8 cellular contexts compared by ENCODE assay signal in genomic region chr10:116947838-116948529, GRCh38. TPM values are rescaled to one million over a fixed set of nuclear protein-coding genes. Genes with fewer than 3 reads are reported as not detected.
DNase-seq lines count a peak whose midpoint lies in the region; ATAC-seq and TF ChIP-seq lines count a peak whose summit lies in the region.

No MANE protein-coding gene starts in this region.

- peaks cover 15% of the 10 kb centered on the region; the same call in 1 of the 2 replicates for H3K36me3 ChIP-seq in PC-3 (ENCODE audit: low read depth, low read length)

- H4K20me1 ChIP-seq in PC-3 (ENCODE audit: low read length): no peaks in the 10 kb centered on the region

- no TSS peak for BruUV-seq in PC-3 (replicated peaks; lab: Mats Ljungman, UMichigan)

- POLR2A ChIA-PET in PC-3 (lab: Charles Lee; ENCODE audit: unreplicated experiment): no interaction called here

- H3K4me1 ChIP-seq in PC-3 (ENCODE audit: insufficient read depth, low read length): peaks cover 22% of the 10 kb centered on the region

- H3K4me2 ChIP-seq in PC-3 (ENCODE audit: low read length): peak overlapping the region; percentile 88

- H3K27me3 ChIP-seq in PC-3 (ENCODE audit: low read length): no peaks in the 10 kb centered on the region

- no peaks in the 10 kb centered on the region for H3K9me2 ChIP-seq in PC-3 (replicated peaks; ENCODE audit: low read length)

- ATAC-seq in PC-3 (peak; percentile 86), HG02571 (IDR thresholded peaks at IDR 0.05; ENCODE audit: unreplicated experiment) (no peak)

- H3K4me3 ChIP-seq in PC-3 (ENCODE audit: low read length) (peak overlapping the region; percentile 58), retinal pigment epithelial cell (ENCODE audit: low read length) (no peak overlapping the region)

- TF ChIP-seq CTCF in PC-3 (conservative IDR thresholded peaks at IDR 0.05; ENCODE audit: low read depth, low read length): no peak
- no peak for TF ChIP-seq CTCF in retinal pigment epithelial cell (conservative IDR thresholded peaks at IDR 0.05; ENCODE audit: low read depth, low read length)

- intact Hi-C loops in PC-3 (cut with micrococcal nuclease): loop anchor here (1.0 to 5.0 kb wide), 3 partner anchors 57 to 124 kb away; partner anchors contain the start of gene SHTN1

- H3K79me2 ChIP-seq in PC-3 (ENCODE audit: low read length): no peaks in the 10 kb centered on the region

- DNase-seq in H4 (ENCODE audit: low spot score) (peak; percentile 32), PC-3 (peak; percentile 81), fibroblast of peridontal ligament (ENCODE audit: extremely low read depth) (peak; percentile 42), retinal pigment epithelial cell (ENCODE audit: low read depth) (peak; percentile 39), NCI-H1694 treated with DMSO at 0.1 percent for 48 hours (lab: John Stamatoyannopoulos, UW) (no peak), NCI-H524 treated with DMSO at 0.1 percent for 48 hours (lab: John Stamatoyannopoulos, UW) (no peak), DMS79 (lab: John Stamatoyannopoulos, UW) (no peak)

- 0 out of 2 replicates have a peak overlapping the region, but pooled peaks have one; percentile 5 for H3K9ac ChIP-seq in PC-3 (ENCODE audit: low read length)

- no peaks in the 10 kb centered on the region for H3F3A ChIP-seq in PC-3 (ENCODE audit: low read length, unreplicated experiment)

- H3K27ac ChIP-seq in PC-3 (ENCODE audit: low read length): peak overlapping the region; percentile 79

- no peak overlapping the region for H2AFZ ChIP-seq in PC-3 (ENCODE audit: low read length)

- CTCF ChIA-PET in PC-3 (lab: Charles Lee): no interaction called here

- no peaks in the 10 kb centered on the region for H3K9me3 ChIP-seq in PC-3 (ENCODE audit: low read length)

RNA-seq across cellular contexts. Expression of gene SHTN1, which starts 57.0 kb away (rescaled TPM):
- 6.3 and 9.3 TPM in 2 replicates for total RNA-seq in H4 (2014; rRNA removed; shearing (Covaris generic))
- 9.0 and 13.0 TPM in 2 replicates for total RNA-seq in PC-3 (2014; rRNA removed)

Comparison
In these comparisons a context has a peak if more than half of its experiments do, and no peak if none do; other contexts are left out.
1. DNase-seq: peak in H4 (single experiment), PC-3 (single experiment), fibroblast of peridontal ligament (single experiment) and retinal pigment epithelial cell (single experiment); none in NCI-H1694 treated with DMSO at 0.1 percent for 48 hours (single experiment), NCI-H524 treated with DMSO at 0.1 percent for 48 hours (single experiment) and DMS79 (single experiment).